9 cellular contexts compared by ENCODE assay signal in genomic region chr1:165871311-165872067, GRCh38. TPM values are rescaled to one million over a fixed set of nuclear protein-coding genes. Genes with fewer than 3 reads are reported as not detected.
DNase-seq lines count a peak whose midpoint lies in the region; ATAC-seq, FAIRE-seq and TF ChIP-seq lines count a peak whose summit lies in the region.
"Had no signal": no experiment of that assay in that cellular context is flagged by ENCODE, and none has a peak within 500 bp of the region (broad histone marks: within the 10 kb centered on the region; RNA-seq: fewer than 3 reads in every experiment).

No MANE protein-coding gene starts in this region.

- WGBS in K562 (ENCODE audit: insufficient coverage, low coverage, missing lambda C conversion rate), result 37% methylated on average over 4 of the region's 4 CpGs
- 24% methylated on average over 4 of the region's 4 CpGs for WGBS in thymus

- H3K4me3 ChIP-seq in HL-60 (replicated peaks; ENCODE audit: insufficient read depth, low read length) (no peak overlapping the region), K562 (no peak overlapping the region), lower lobe of right lung (no peak overlapping the region), thymus (ENCODE audit: low read length) (no peak overlapping the region)
- H3K4me3 ChIP-seq: gastrocnemius medialis had no signal

- H3K4me1 ChIP-seq in K562 (replicated peaks in 1 of 2; ENCODE audit: control insufficient read depth in 2 of 2, insufficient read depth in 2 of 2, low read length in 2 of 2) (peaks cover 2 to 3% of the 10 kb centered on the region in 2 experiments; a peak in 2 of 5 replicates), lower lobe of right lung (peaks cover 17% of the 10 kb centered on the region), thymus (ENCODE audit: control insufficient read depth, insufficient read depth, low read length) (peaks cover 30% of the 10 kb centered on the region)

- H3K4me2 ChIP-seq in K562 (ENCODE audit: insufficient read depth, low read length), result no peak overlapping the region

- no TSS peak for BruUV-seq in K562 (replicated peaks; lab: Mats Ljungman, UMichigan)

- intact Hi-C loops in K562 (cut with micrococcal nuclease) (loop anchor here (1.0 to 2.0 kb wide), 2 partner anchors 42 to 103 kb away; partner anchors contain the start of gene TMCO1), lower lobe of right lung (cut with DNase I) (no loop called here)

- no peak for TF ChIP-seq EP300 in K562 (IDR thresholded peaks at IDR 0.05; ENCODE audit: low read length)

- ATAC-seq in GM21390 (IDR thresholded peaks at IDR 0.05; ENCODE audit: unreplicated experiment) (peak; percentile 92), T-helper 17 cell (peak; percentile 90), K562 (peak; percentile 90), lower lobe of right lung (peak; percentile 81 to 89)

- no peaks in the 10 kb centered on the region for H3K36me3 Mint-ChIP-seq in T-helper 17 cell (ENCODE audit: low read depth)

- in situ Hi-C loops in K562 (cut with MboI), result no loop called here

- H3K27ac ChIP-seq in HL-60 (replicated peaks) (peak overlapping the region; percentile 57), K562 (ENCODE audit: extremely low read depth, low read depth, low read length) (peak overlapping the region; percentile 27; the same call in 1 of the 3 replicates), lower lobe of right lung (no peak overlapping the region), thymus (ENCODE audit: low read depth) (peak overlapping the region; percentile 66)
- H3K27ac ChIP-seq: gastrocnemius medialis had no signal

- H3K9ac ChIP-seq in K562 (ENCODE audit: insufficient read depth in 1 of 2, low read depth in 2 of 2, low read length in 2 of 2), result no peak overlapping the region

- CTCF ChIA-PET in K562 (lab: Yijun Ruan, JAX; ENCODE audit: low intra/inter-chr PET ratio), result interaction anchor here (1.2 kb wide), 1 partner anchor 43 kb away, joined by 4 read pairs; no protein-coding TSS in a partner anchor

- TF ChIP-seq CTCF in HL-60 (IDR thresholded peaks at IDR 0.05; ENCODE audit: insufficient read depth, low read length), result peak; percentile 44
- TF ChIP-seq CTCF in K562 (IDR thresholded peaks at IDR 0.05 in 2 of 3, conservative IDR thresholded peaks at IDR 0.05 in 1 of 3; ENCODE audit: insufficient read depth in 2 of 3, low read depth in 1 of 3, low read length in 3 of 3), result peak; percentile 66 to 88 (median 73)
- TF ChIP-seq CTCF in lower lobe of right lung (IDR thresholded peaks at IDR 0.05), result peak; percentile 45

- peak; percentile 81 to 82 for TF ChIP-seq RAD21 in K562 (CRISPR knock-in tag; conservative IDR thresholded peaks at IDR 0.05 in 1 of 2, IDR thresholded peaks at IDR 0.05 in 1 of 2)

- no peaks in the 10 kb centered on the region for H4K20me1 ChIP-seq in K562 (replicated peaks; ENCODE audit: control insufficient read depth, insufficient read depth, low read length)

- no peak for TF ChIP-seq POLR2A in K562 (conservative IDR thresholded peaks at IDR 0.05)

- no peaks in the 10 kb centered on the region for H3K27me3 Mint-ChIP-seq in T-helper 17 cell

- no peaks in the 10 kb centered on the region for H3K9me1 ChIP-seq in K562 (ENCODE audit: control insufficient read depth, insufficient read depth, low read length)

- peaks cover 99% of the 10 kb centered on the region for H3K79me2 ChIP-seq in K562 (ENCODE audit: control insufficient read depth, insufficient read depth, low read length)

- peak overlapping the region; percentile 60 for H3K27ac Mint-ChIP-seq in T-helper 17 cell

- H3K36me3 ChIP-seq in K562 (ENCODE audit: control insufficient read depth, insufficient read depth, low read length), result peaks cover 5% of the 10 kb centered on the region; the same call in 1 of the 3 replicates
- H3K36me3 ChIP-seq in lower lobe of right lung, result no peaks in the 10 kb centered on the region
- no peaks in the 10 kb centered on the region for H3K36me3 ChIP-seq in thymus (ENCODE audit: control insufficient read depth, insufficient read depth)
- H3K36me3 ChIP-seq: gastrocnemius medialis had no signal

- H2AFZ ChIP-seq in K562 (ENCODE audit: low read depth, low read length), result no peak overlapping the region

- no peaks in the 10 kb centered on the region for H3K9me3 ChIP-seq in T-helper 17 cell (ENCODE audit: control insufficient read depth, low read length, poor library complexity, severe bottlenecking)
- peaks cover 7% of the 10 kb centered on the region for H3K9me3 ChIP-seq in K562 (replicated peaks; ENCODE audit: control insufficient read depth, insufficient read depth, low read depth, low read length)
- H3K9me3 ChIP-seq in lower lobe of right lung, result no peaks in the 10 kb centered on the region
- H3K9me3 ChIP-seq in thymus (ENCODE audit: control insufficient read depth), result no peaks in the 10 kb centered on the region
- H3K9me3 ChIP-seq: gastrocnemius medialis had no signal

- H3K4me3 Mint-ChIP-seq in T-helper 17 cell, result peak overlapping the region; percentile 71

- DNase-seq in ELF-1 (ENCODE audit: low read depth, low spot score) (peak; percentile 53), HL-60 (ENCODE audit: low read depth in 1 of 2, low spot score in 1 of 2) (peak; percentile 92 to 96), T-helper 17 cell (peak in 2 of 3 donors; percentile 15 to 17), K562 (ENCODE audit: extremely low read depth in 1 of 4, low spot score in 3 of 4) (peak; percentile 63 to 86 (median 66)), lower lobe of right lung (peak; percentile 65), AG08395 (ENCODE audit: low spot score) (no peak)

- POLR2A ChIA-PET in K562 (lab: Yijun Ruan, JAX), result interaction anchor here (1.0 kb wide), 1 partner anchor 12 kb away, joined by 5 read pairs; no protein-coding TSS in a partner anchor

- H3K4me1 Mint-ChIP-seq in T-helper 17 cell, result peaks cover 39% of the 10 kb centered on the region

- peak; percentile 81 for FAIRE-seq in K562 (lab: Jason Lieb, UNC)

- H3K27me3 ChIP-seq in HL-60 (ENCODE audit: insufficient read depth, poor library complexity, severe bottlenecking) (no peaks in the 10 kb centered on the region), K562 (ENCODE audit: control insufficient read depth in 2 of 2, insufficient read depth in 2 of 2, low read length in 2 of 2) (no peaks in the 10 kb centered on the region), lower lobe of right lung (ENCODE audit: low read depth) (no peaks in the 10 kb centered on the region), thymus (ENCODE audit: control insufficient read depth, insufficient read depth) (no peaks in the 10 kb centered on the region)
- H3K27me3 ChIP-seq: gastrocnemius medialis had no signal

TF ChIP-seq in K562, 482 proteins besides CTCF, POLR2A, EP300 and RAD21 (continues in another document):
- TF ChIP-seq, protein P1, sequence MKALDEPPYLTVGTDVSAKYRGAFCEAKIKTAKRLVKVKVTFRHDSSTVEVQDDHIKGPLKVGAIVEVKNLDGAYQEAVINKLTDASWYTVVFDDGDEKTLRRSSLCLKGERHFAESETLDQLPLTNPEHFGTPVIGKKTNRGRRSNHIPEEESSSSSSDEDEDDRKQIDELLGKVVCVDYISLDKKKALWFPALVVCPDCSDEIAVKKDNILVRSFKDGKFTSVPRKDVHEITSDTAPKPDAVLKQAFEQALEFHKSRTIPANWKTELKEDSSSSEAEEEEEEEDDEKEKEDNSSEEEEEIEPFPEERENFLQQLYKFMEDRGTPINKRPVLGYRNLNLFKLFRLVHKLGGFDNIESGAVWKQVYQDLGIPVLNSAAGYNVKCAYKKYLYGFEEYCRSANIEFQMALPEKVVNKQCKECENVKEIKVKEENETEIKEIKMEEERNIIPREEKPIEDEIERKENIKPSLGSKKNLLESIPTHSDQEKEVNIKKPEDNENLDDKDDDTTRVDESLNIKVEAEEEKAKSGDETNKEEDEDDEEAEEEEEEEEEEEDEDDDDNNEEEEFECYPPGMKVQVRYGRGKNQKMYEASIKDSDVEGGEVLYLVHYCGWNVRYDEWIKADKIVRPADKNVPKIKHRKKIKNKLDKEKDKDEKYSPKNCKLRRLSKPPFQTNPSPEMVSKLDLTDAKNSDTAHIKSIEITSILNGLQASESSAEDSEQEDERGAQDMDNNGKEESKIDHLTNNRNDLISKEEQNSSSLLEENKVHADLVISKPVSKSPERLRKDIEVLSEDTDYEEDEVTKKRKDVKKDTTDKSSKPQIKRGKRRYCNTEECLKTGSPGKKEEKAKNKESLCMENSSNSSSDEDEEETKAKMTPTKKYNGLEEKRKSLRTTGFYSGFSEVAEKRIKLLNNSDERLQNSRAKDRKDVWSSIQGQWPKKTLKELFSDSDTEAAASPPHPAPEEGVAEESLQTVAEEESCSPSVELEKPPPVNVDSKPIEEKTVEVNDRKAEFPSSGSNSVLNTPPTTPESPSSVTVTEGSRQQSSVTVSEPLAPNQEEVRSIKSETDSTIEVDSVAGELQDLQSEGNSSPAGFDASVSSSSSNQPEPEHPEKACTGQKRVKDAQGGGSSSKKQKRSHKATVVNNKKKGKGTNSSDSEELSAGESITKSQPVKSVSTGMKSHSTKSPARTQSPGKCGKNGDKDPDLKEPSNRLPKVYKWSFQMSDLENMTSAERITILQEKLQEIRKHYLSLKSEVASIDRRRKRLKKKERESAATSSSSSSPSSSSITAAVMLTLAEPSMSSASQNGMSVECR (CRISPR knock-in tag; IDR thresholded peaks at IDR 0.05), result no peak
- TF ChIP-seq ETV5 (CRISPR knock-in tag; IDR thresholded peaks at IDR 0.05; ENCODE audit: low read depth) (no peak), ZNF507 (tag; conservative IDR thresholded peaks at IDR 0.05) (no peak), SIN3A (IDR thresholded peaks at IDR 0.05; ENCODE audit: borderline replicate concordance in 2 of 2, control insufficient read depth in 1 of 2, low read depth in 2 of 2, low read length in 2 of 2) (no peak)

RNA-seq across cellular contexts. Expression of gene UCK2, which starts 44.1 kb away (rescaled TPM):
- 1 to 10 TPM; 3.3 to 5.6 TPM for total RNA-seq in T-helper 17 cell
- total RNA-seq in K562 (2011; cell fraction: chromatin; rRNA removed; ENCODE audit: low replicate concordance), result 52.8 and 60.6 TPM in 2 replicates
- 42.2 and 49.3 TPM in 2 replicates for total RNA-seq in K562 (2011; cell fraction: nucleolus; rRNA removed)
- total RNA-seq in K562 (2011; cell fraction: nucleoplasm; rRNA removed), result 54.6 and 75.2 TPM in 2 replicates
- 145 and 159 TPM in 2 replicates for total RNA-seq in K562 (2014; rRNA removed)
- 59.0 and 78.5 TPM in 2 replicates for total RNA-seq in K562 (2014; rRNA removed; fragmentation: Illumina TruSeq; extraction: Trizol)
- total RNA-seq in K562 (2015; rRNA removed; fragmentation: Illumina TruSeq; extraction: Trizol), result 71.6 and 73.9 TPM in 2 replicates
- total RNA-seq in K562 (2021), result 95.9 and 98.2 TPM in 2 replicates
- 90.5 and 103 TPM in 2 replicates for polyA plus RNA-seq in K562 (2011; rRNA removed)
- polyA plus RNA-seq in K562 (2011; cell fraction: cytosol; rRNA removed), result 121 and 167 TPM in 2 replicates
- 54.4 and 62.7 TPM in 2 replicates for polyA plus RNA-seq in K562 (2011; cell fraction: nucleus; rRNA removed)
- polyA plus RNA-seq in K562 (2012), result 49.6 and 96.6 TPM in 2 replicates
- 95.8 and 111 TPM in 2 replicates for polyA plus RNA-seq in K562 (2014; fragmentation: Illumina TruSeq; extraction: Trizol)
- polyA plus RNA-seq in K562 (2014; fragmentation: Nextera tagmentation; extraction: Ambion mirVana), result 10 to 100 TPM; 84.6 to 86.7 TPM
- polyA plus RNA-seq in K562 (2014; rRNA removed), result 104 and 122 TPM in 2 replicates
- polyA minus RNA-seq in K562 (2011; rRNA and poly(A)+ RNA removed), result 98.7 and 137 TPM in 2 replicates
- polyA minus RNA-seq in K562 (2011; cell fraction: cytosol; rRNA and poly(A)+ RNA removed), result 61.1 and 70.9 TPM in 2 replicates
- 28.7 and 32.3 TPM in 2 replicates for polyA minus RNA-seq in K562 (2011; cell fraction: nucleus; rRNA and poly(A)+ RNA removed)
- total RNA-seq in lower lobe of right lung, result 8.3 TPM
- 13.2 TPM for polyA plus RNA-seq in thymus
